In the genomic region with DNA sequence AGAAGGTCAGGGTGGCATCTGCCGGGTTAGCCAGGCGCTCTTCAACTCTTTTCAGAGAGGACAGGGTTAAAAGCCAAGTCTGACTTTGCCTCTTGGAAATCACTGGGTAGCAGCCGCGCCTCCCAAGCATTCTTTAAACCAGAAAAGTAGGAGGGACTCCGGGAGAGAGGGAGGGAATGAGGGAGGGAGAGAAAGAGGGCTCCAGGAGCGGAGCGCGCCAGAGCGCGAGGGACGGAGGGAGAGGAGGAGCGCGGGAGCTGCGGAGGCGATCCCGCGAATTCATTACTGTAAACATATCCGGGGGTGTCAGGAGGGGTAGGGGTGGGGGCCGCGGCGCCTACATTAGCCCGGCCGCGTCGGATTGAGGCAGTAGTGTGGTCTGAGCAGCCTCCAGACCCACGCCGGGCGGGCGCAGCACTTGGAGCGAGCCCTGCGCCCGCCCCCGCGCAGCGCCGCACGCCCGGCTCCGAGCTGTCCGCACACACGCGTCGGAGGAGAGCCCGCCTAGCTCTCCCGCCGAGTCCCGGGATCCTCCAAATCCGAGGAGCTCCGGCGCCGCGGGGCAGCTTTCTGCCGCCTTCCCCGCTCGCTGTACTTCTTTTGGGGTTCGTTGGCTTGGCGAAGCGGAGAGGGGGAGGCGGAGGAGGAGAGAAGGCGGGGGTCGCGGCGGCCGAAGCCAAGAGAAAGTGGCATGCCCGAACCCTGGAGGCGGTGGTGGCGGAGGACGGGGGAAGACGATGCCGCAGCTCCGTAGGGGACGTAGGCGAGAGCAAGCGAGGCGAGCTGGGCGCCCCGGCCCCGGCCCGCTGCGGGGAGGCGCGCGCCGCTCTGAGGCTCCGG, we compare ENCODE assay signal across 9 cellular contexts. TPM values are rescaled to one million over a fixed set of nuclear protein-coding genes. Genes with fewer than 3 reads are reported as not detected.
DNase-seq lines count a peak whose midpoint lies in the region; ATAC-seq, FAIRE-seq and TF ChIP-seq lines count a peak whose summit lies in the region.
"Had no signal": no experiment of that assay in that cellular context is flagged by ENCODE, and none has a peak within 500 bp of the region (broad histone marks: within the 10 kb centered on the region; RNA-seq: fewer than 3 reads in every experiment).

No MANE protein-coding gene starts in this region.

- TF ChIP-seq POLR2A in H1 (IDR thresholded peaks at IDR 0.05; ENCODE audit: control extremely low read depth in 1 of 2, low read depth in 2 of 2, low read length in 2 of 2) (peak; percentile 67 to 69; a peak in 2 of 3 replicates), HepG2 (IDR thresholded peaks at IDR 0.05; ENCODE audit: insufficient read depth in 1 of 2, low read depth in 2 of 2, low read length in 2 of 2) (no peak)

- ATAC-seq in HepG2 (peak; percentile 56), HG03095 (IDR thresholded peaks at IDR 0.05; ENCODE audit: unreplicated experiment) (no peak), HG02840 (IDR thresholded peaks at IDR 0.05; ENCODE audit: low FRiP score, unreplicated experiment) (no peak), GM18870 (IDR thresholded peaks at IDR 0.05; ENCODE audit: unreplicated experiment) (no peak)

- no peak overlapping the region for H3K56ac ChIP-seq in H1 (replicated peaks; ENCODE audit: insufficient read length, low read depth, low read length)

- H2BK20ac ChIP-seq in H1 (ENCODE audit: low read length) = no peak overlapping the region

- in situ Hi-C loops in HepG2 (cut with HindIII; ENCODE audit: extremely low pct_ligation_motif_present, low pct_unique_long_range_greater_than_20kb) = no loop called here

- H2AFZ ChIP-seq in H1 (ENCODE audit: low read length) = 0 out of 2 replicates have a peak overlapping the region, but pooled peaks have one; percentile 52
- H2AFZ ChIP-seq in HepG2 (ENCODE audit: low read length) = no peak overlapping the region

- CTCF ChIA-PET in H1 (lab: Charles Lee; ENCODE audit: partially characterized antibody) (interaction anchor here (0.5 to 2.8 kb wide), 7 partner anchors 8 to 528 kb away, joined by 3 to 11 read pairs (median 3); no protein-coding TSS in a partner anchor), HepG2 (lab: Yijun Ruan, JAX; ENCODE audit: low intra/inter-chr PET ratio, low total read pairs) (no interaction called here)

- H3K4me3 ChIP-seq in H1 (ENCODE audit: extremely low read depth in 1 of 4, insufficient read depth in 2 of 4, low read depth in 3 of 4, low read length in 4 of 4) = peak overlapping the region; percentile 62 to 76 (median 68)
- peak overlapping the region in 1 of 3 experiments; percentile 22; a peak in 2 of 6 replicates for H3K4me3 ChIP-seq in HepG2 (replicated peaks in 1 of 3; ENCODE audit: insufficient read depth in 1 of 3, low read depth in 2 of 3, low read length in 3 of 3)

- no TSS peak for BruUV-seq in HepG2 (replicated peaks; lab: Mats Ljungman, UMichigan)

- peak overlapping the region; percentile 94 to 99 for H3K4me2 ChIP-seq in H1 (ENCODE audit: insufficient read depth in 1 of 2, low read depth in 2 of 2, low read length in 2 of 2)
- 0 out of 2 replicates have a peak overlapping the region, but pooled peaks have one; percentile 23 for H3K4me2 ChIP-seq in HepG2 (ENCODE audit: low read depth, low read length)

- H4K91ac ChIP-seq in H1 (replicated peaks; ENCODE audit: insufficient read length, low read length) = peak overlapping the region; percentile 22

- peaks cover 2 to 3% of the 10 kb centered on the region in 2 experiments for H4K20me1 ChIP-seq in H1 (replicated peaks in 1 of 2; ENCODE audit: control insufficient read depth in 1 of 2, insufficient read depth in 2 of 2, low read length in 2 of 2)
- H4K20me1 ChIP-seq in HepG2 (ENCODE audit: insufficient read depth, low read length) = no peaks in the 10 kb centered on the region

- intact Hi-C loops in HepG2 (cut with micrococcal nuclease; ENCODE audit: unreplicated experiment) = no loop called here

- H3K23ac ChIP-seq in H1 (ENCODE audit: insufficient read length) = no peak overlapping the region

- no peak overlapping the region; the same call in 1 of the 2 replicates for H2BK12ac ChIP-seq in H1 (ENCODE audit: low read depth, low read length)

- TF ChIP-seq CTCF in H1 (IDR thresholded peaks at IDR 0.05; ENCODE audit: control extremely low read depth in 1 of 3, insufficient read depth in 1 of 3, low read depth in 1 of 3, low read length in 3 of 3) = no peak
- TF ChIP-seq CTCF in HepG2 (CRISPR knock-in tag; IDR thresholded peaks at IDR 0.05) = no peak

- H3K79me1 ChIP-seq in H1 (ENCODE audit: low read depth, low read length) = no peaks in the 10 kb centered on the region

- H2AK5ac ChIP-seq in H1 (ENCODE audit: low read depth, low read length) = no peak overlapping the region

- H2BK5ac ChIP-seq in H1 (ENCODE audit: low read depth, low read length) = no peak overlapping the region

- peak overlapping the region; percentile 53; the same call in 1 of the 2 replicates for H3K18ac ChIP-seq in H1 (ENCODE audit: extremely low read depth, low read length)

- no peaks in the 10 kb centered on the region for H3K79me2 ChIP-seq in H1 (ENCODE audit: control insufficient read depth in 1 of 2, insufficient read depth in 2 of 2, low read length in 2 of 2)
- no peaks in the 10 kb centered on the region for H3K79me2 ChIP-seq in HepG2 (ENCODE audit: insufficient read depth, low read length)

- H3K36me3 ChIP-seq in H1 (ENCODE audit: control insufficient read depth in 2 of 4, insufficient read depth in 4 of 4, low read length in 3 of 4) = no peaks in the 10 kb centered on the region
- no peaks in the 10 kb centered on the region for H3K36me3 ChIP-seq in HepG2 (replicated peaks in 1 of 2; ENCODE audit: control insufficient read depth in 1 of 2, insufficient read depth in 2 of 2, low read length in 2 of 2)

- FAIRE-seq in H1 (lab: Jason Lieb, UNC) (no peak), HepG2 (lab: Jason Lieb, UNC) (no peak)

- H3K9me3 ChIP-seq in H1 (ENCODE audit: insufficient read depth in 2 of 2, low read depth in 1 of 2, low read length in 1 of 2) (no peaks in the 10 kb centered on the region), HepG2 (ENCODE audit: low read length) (peaks cover 14% of the 10 kb centered on the region; the same call in 1 of the 2 replicates)

- no peak overlapping the region for H2BK120ac ChIP-seq in H1 (replicated peaks; ENCODE audit: low read depth, low read length)

- H2BK15ac ChIP-seq in H1 (ENCODE audit: low read length) = no peak overlapping the region

- H3K14ac ChIP-seq in H1 (ENCODE audit: insufficient read length) = no peak overlapping the region

- H3K27me3 ChIP-seq in H1 (replicated peaks in 1 of 4; ENCODE audit: control insufficient read depth in 3 of 4, extremely low read depth in 1 of 4, insufficient read depth in 3 of 4, low read length in 3 of 4) (peaks cover 27 to 65% (median 54%) of the 10 kb centered on the region in 4 experiments), HepG2 (ENCODE audit: control insufficient read depth in 1 of 2, insufficient read depth in 2 of 2, low read length in 2 of 2) (peaks cover 5 to 51% of the 10 kb centered on the region in 2 experiments)

- peak overlapping the region; percentile 4; the same call in 1 of the 2 replicates for H3K27ac ChIP-seq in H1 (ENCODE audit: low read depth, low read length)
- no peak overlapping the region for H3K27ac ChIP-seq in HepG2 (ENCODE audit: extremely low read length, insufficient read depth, low read length)
- H3K27ac ChIP-seq in temporal lobe (ENCODE audit: low read depth, low read length) = peak overlapping the region; percentile 19

- peaks cover 46% of the 10 kb centered on the region for H3K23me2 ChIP-seq in H1 (ENCODE audit: low read depth, low read length)

- DNase-seq in ELF-1 (ENCODE audit: low read depth, low spot score) (peak; percentile 88), NCI-H345 treated with DMSO at 0.1 percent for 48 hours (lab: John Stamatoyannopoulos, UW; ENCODE audit: unreplicated experiment) (peak; percentile 54), H1 (ENCODE audit: low read depth in 1 of 2, low spot score in 2 of 2) (peak in 1 of 2 experiments; percentile 77), HepG2 (ENCODE audit: low spot score) (no peak)
- DNase-seq: naive B cell had no signal

- peak overlapping the region in 3 of 4 experiments; percentile 38 to 56 (median 42); a peak in 4 of 7 replicates for H3K9ac ChIP-seq in H1 (replicated peaks in 1 of 4; ENCODE audit: extremely low read depth in 1 of 4, low read depth in 3 of 4, low read length in 3 of 4)
- H3K9ac ChIP-seq in HepG2 (ENCODE audit: insufficient read depth, low read depth, low read length) = no peak overlapping the region

- TF ChIP-seq RAD21 in H1 (IDR thresholded peaks at IDR 0.05 in 1 of 2, conservative IDR thresholded peaks at IDR 0.05 in 1 of 2; ENCODE audit: low read depth in 2 of 2, low read length in 2 of 2) (0 out of 4 replicates have a peak, but pooled peaks of 1 of the 2 experiments have one; percentile 15), HepG2 (CRISPR knock-in tag; IDR thresholded peaks at IDR 0.05) (no peak)

- peaks cover 6 to 37% (median 16%) of the 10 kb centered on the region in 4 experiments for H3K4me1 ChIP-seq in H1 (replicated peaks in 1 of 4; ENCODE audit: control insufficient read depth in 3 of 4, insufficient read depth in 4 of 4, low read length in 3 of 4)
- H3K4me1 ChIP-seq in HepG2 (ENCODE audit: insufficient read depth, low read length) = no peaks in the 10 kb centered on the region

- no peak overlapping the region for H4K5ac ChIP-seq in H1 (ENCODE audit: insufficient read length, low read depth, low read length)

- WGBS in H1 (ENCODE audit: extremely low coverage in 1 of 2, insufficient coverage in 1 of 2, insufficient read length in 1 of 2, insufficient replicate concordance in 2 of 2, low coverage in 1 of 2, low lambda C conversion rate in 2 of 2, missing lambda C conversion rate in 1 of 2), 2 experiments = 1% methylated on average over 49 of the region's 85 CpGs; no CpG with 5 or more reads in 1 of the 2 experiments
- 8% methylated on average over 21 of the region's 85 CpGs for WGBS in HepG2 (ENCODE audit: low lambda C conversion rate)

- POLR2A ChIA-PET in H1 (lab: Charles Lee; ENCODE audit: partially characterized antibody) = interaction anchor here (0.9 to 2.1 kb wide), 2 partner anchors 11 to 26 kb away, joined by 3 to 7 read pairs; no protein-coding TSS in a partner anchor
- POLR2A ChIA-PET in HepG2 (lab: Yijun Ruan, JAX) = no interaction called here

- TF ChIP-seq EP300 in H1 (IDR thresholded peaks at IDR 0.05; ENCODE audit: borderline replicate concordance in 1 of 2, low read depth in 2 of 2, low read length in 2 of 2) = no peak
- no peak for TF ChIP-seq EP300 in HepG2 (IDR thresholded peaks at IDR 0.05; ENCODE audit: low read depth in 2 of 2, low read length in 2 of 2)
- TF ChIP-seq EP300 in HepG2 (CRISPR knock-in tag; IDR thresholded peaks at IDR 0.05; ENCODE audit: borderline replicate concordance) = no peak

- no peak overlapping the region for H3K4ac ChIP-seq in H1 (replicated peaks; ENCODE audit: insufficient read length, low read depth, low read length)

- peak overlapping the region; percentile 66 for H4K8ac ChIP-seq in H1 (ENCODE audit: extremely low read depth, insufficient read depth, low read length)

RNA-seq across cellular contexts. Expression of gene FLRT2, which starts 3.3 kb away (rescaled TPM):
- 6.7 and 6.9 TPM in 2 replicates for total RNA-seq in H1 (2021; fragmentation: NEBNext Ultra II Directional; extraction: Animal tissue kit (Norgen Biotek cat#: 25700))
- 2.4 and 2.6 TPM in 2 replicates for polyA plus RNA-seq in H1 (2011; rRNA removed)
- polyA plus RNA-seq in H1 (2011; cell fraction: cytosol; rRNA removed) = 2.7 TPM
- 4.6 TPM for polyA plus RNA-seq in H1 (2011; cell fraction: nucleus; rRNA removed)
- 2.6 to 6.2 TPM (median 4.1 TPM) in 4 replicates for polyA plus RNA-seq in H1 (2012, experiment 1 of 2)
- polyA plus RNA-seq in H1 (2012, experiment 2 of 2) = 0.37 TPM
- polyA plus RNA-seq in H1 (2013, experiment 1 of 2) = 2.9 TPM
- polyA plus RNA-seq in H1 (2013, experiment 2 of 2) = 2.7 TPM
- 10.1 and 14.3 TPM in 2 replicates for polyA minus RNA-seq in H1 (2011; rRNA and poly(A)+ RNA removed)
- polyA minus RNA-seq in H1 (2011; cell fraction: cytosol; rRNA and poly(A)+ RNA removed) = 4.2 TPM
- polyA minus RNA-seq in H1 (2011; cell fraction: nucleus; rRNA and poly(A)+ RNA removed) = 14.5 TPM
- not detected in 2 replicates for total RNA-seq in HepG2 (2016; rRNA removed; fragmentation: Illumina TruSeq; extraction: Trizol)
- total RNA-seq in HepG2 (2016; cell fraction: cytosol; rRNA removed; fragmentation: Illumina TruSeq; extraction: Trizol; ENCODE audit: low read depth) = not detected in 2 replicates
- total RNA-seq in HepG2 (2016; cell fraction: insoluble cytoplasmic fraction; rRNA removed; fragmentation: Illumina TruSeq; extraction: Trizol) = not detected in 2 replicates
- total RNA-seq in HepG2 (2016; cell fraction: membrane; rRNA removed; fragmentation: Illumina TruSeq; extraction: Trizol) = not detected in 2 replicates
- total RNA-seq in HepG2 (2016; cell fraction: nucleus; rRNA removed; fragmentation: Illumina TruSeq; extraction: Trizol) = 0.06 TPM in 1 of 2 replicates, not detected in the other
- polyA plus RNA-seq in HepG2 (2011; rRNA removed) = 0.16 TPM in 1 of 2 replicates, not detected in the other
- not detected in 2 replicates for polyA plus RNA-seq in HepG2 (2011; cell fraction: cytosol; rRNA removed)
- polyA plus RNA-seq in HepG2 (2011; cell fraction: nucleus; rRNA removed) = not detected in 2 replicates
- polyA plus RNA-seq in HepG2 (2012) = not detected in 2 replicates
- not detected in 2 replicates for polyA plus RNA-seq in HepG2 (2016; cell fraction: cytosol; fragmentation: Illumina TruSeq; extraction: Trizol; ENCODE audit: low read depth)
- polyA plus RNA-seq in HepG2 (2016; cell fraction: insoluble cytoplasmic fraction; fragmentation: Illumina TruSeq; extraction: Trizol; ENCODE audit: low read depth) = not detected in 2 replicates
- polyA plus RNA-seq in HepG2 (2016; cell fraction: membrane; fragmentation: Illumina TruSeq; extraction: Trizol; ENCODE audit: low read depth) = not detected in 2 replicates
- polyA plus RNA-seq in HepG2 (2016; cell fraction: nucleus; fragmentation: Illumina TruSeq; extraction: Trizol; ENCODE audit: insufficient read depth, low read depth) = not detected in 2 replicates
- polyA minus RNA-seq in HepG2 (2011; rRNA and poly(A)+ RNA removed; ENCODE audit: low replicate concordance) = 7.6 TPM in 1 of 2 replicates, not detected in the other
- not detected in 2 replicates for polyA minus RNA-seq in HepG2 (2011; cell fraction: cytosol; rRNA and poly(A)+ RNA removed)
- polyA minus RNA-seq in HepG2 (2011; cell fraction: nucleus; rRNA and poly(A)+ RNA removed) = 0.26 TPM in 1 of 2 replicates, not detected in the other
- 56.8 TPM for total RNA-seq in temporal lobe

Comparison
In these comparisons a context has a peak if more than half of its experiments do, and no peak if none do; other contexts are left out.
1. POLR2A ChIP-seq: peak in H1 (2 of 2); none in HepG2 (0 of 2).